Comparison of ENCODE assay signal across 1 cellular context in genomic region chr6:69917834-69918233, GRCh38.
TF ChIP-seq lines count a peak whose summit lies in the region.

No MANE protein-coding gene starts in this region.

TF ChIP-seq in GM12878, 131 proteins besides CTCF, POLR2A, EP300 and RAD21:
- no peak for TF ChIP-seq CUX1 (IDR thresholded peaks at IDR 0.05; ENCODE audit: insufficient replicate concordance, low read depth, low read length)
- peak; percentile 59 for TF ChIP-seq MEF2B (IDR thresholded peaks at IDR 0.05; ENCODE audit: partially characterized antibody, poor library complexity, severe bottlenecking)
- 0 out of 2 replicates have a peak, but pooled peaks have one; percentile 16 for TF ChIP-seq IKZF1 (conservative IDR thresholded peaks at IDR 0.05)
- no peak for TF ChIP-seq ELK1 (IDR thresholded peaks at IDR 0.05; ENCODE audit: low read depth, low read length)
- peak in 1 of 2 experiments; percentile 35; a peak in 1 of 4 replicates for TF ChIP-seq IKZF2 (IDR thresholded peaks at IDR 0.05)
- TF ChIP-seq SMC3 (IDR thresholded peaks at IDR 0.05; ENCODE audit: borderline replicate concordance, low read length) = no peak
